Comparison of ENCODE assay signal across 18 cellular contexts in the genomic region with DNA sequence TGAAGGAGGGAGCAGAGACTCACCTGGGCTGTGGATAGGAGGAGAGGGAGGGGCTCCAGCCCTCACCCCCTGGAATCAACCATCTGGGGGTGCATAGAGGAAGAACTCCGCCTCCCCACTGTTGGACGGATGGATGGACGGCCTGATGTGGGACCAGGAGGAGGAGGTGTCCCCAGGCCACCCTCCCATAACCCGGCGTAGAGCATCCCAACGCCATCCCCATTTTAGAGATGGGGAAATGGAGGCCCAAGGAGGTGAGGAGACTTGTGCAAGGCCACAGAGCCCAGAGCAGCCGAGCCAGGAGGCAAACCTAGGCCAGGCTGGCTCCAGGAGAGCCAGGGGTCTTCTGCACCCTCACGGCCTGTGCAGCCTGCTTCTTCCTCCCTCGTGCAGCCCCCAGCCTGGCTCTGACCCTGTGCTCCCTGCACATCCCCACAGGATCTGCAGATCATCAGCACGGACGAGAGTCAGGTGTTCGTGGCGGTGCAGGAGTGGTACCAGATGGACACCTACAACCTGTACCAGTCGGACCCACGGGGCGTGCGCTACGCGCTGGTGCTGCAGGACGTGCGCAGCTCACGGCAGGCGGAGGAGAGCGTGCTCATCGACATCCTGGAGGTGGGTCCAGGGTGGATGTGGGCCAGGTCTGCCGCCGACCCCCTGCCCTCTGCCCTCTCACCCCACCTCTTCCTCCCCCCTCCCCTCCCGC.
"Had no signal": no experiment of that assay in that cellular context is flagged by ENCODE, and none has a peak within 500 bp of the region (broad histone marks: within the 10 kb centered on the region; RNA-seq: fewer than 3 reads in every experiment).

No MANE protein-coding gene starts in this region.

- H3K4me3 Mint-ChIP-seq: naive thymus-derived CD4-positive, alpha-beta T cell; nephron progenitor cell had no signal

- H3K27ac Mint-ChIP-seq: naive thymus-derived CD4-positive, alpha-beta T cell had no signal

- H3K4me3 ChIP-seq: esophagus muscularis mucosa, gastrocnemius medialis, left ventricle myocardium inferior, ovary, right atrium auricular region, sigmoid colon, skin epidermis, tibial artery, upper lobe of right lung, vagina had no signal

- H3K36me3 ChIP-seq: esophagus muscularis mucosa, gastrocnemius medialis, left ventricle myocardium inferior, ovary, right atrium auricular region, sigmoid colon, tibial artery, upper lobe of right lung, vagina had no signal

- H3K9me3 ChIP-seq: gastrocnemius medialis, ovary, tibial artery, upper lobe of right lung, vagina had no signal

- ATAC-seq: gastrocnemius medialis; naive thymus-derived CD4-positive, alpha-beta T cell; upper lobe of right lung had no signal

- H3K27ac ChIP-seq: epithelial cell of prostate, esophagus muscularis mucosa, gastrocnemius medialis, left ventricle myocardium inferior, ovary, right atrium auricular region, sigmoid colon, skin epidermis, tibial artery, upper lobe of right lung, vagina had no signal

- DNase-seq: effector memory CD4-positive, alpha-beta T cell; gastrocnemius medialis; immature natural killer cell; left ventricle myocardium inferior; naive thymus-derived CD4-positive, alpha-beta T cell; nephron progenitor cell; ovary; sigmoid colon; stimulated activated CD4-positive, alpha-beta T cell treated with anti-CD3 and anti-CD28 coated beads, Interleukin-12 subunit alpha, Interleukin-12 subunit beta, amount 100 ng/mL, for 4 hours; stimulated activated CD4-positive, alpha-beta T cell treated with anti-CD3 and anti-CD28 coated beads, Interleukin-2, amount 100 ng/mL, for 48 hours; stimulated activated naive CD4-positive, alpha-beta T cell treated with Interleukin-2 at 50 U/mL for 16 hours; tibial artery; upper lobe of right lung had no signal

- H3K4me1 ChIP-seq: gastrocnemius medialis, left ventricle myocardium inferior, right atrium auricular region, sigmoid colon, tibial artery, upper lobe of right lung, vagina had no signal

- H3K4me1 Mint-ChIP-seq: naive thymus-derived CD4-positive, alpha-beta T cell had no signal

- H3K27me3 ChIP-seq: esophagus muscularis mucosa, ovary, right atrium auricular region, sigmoid colon, vagina had no signal

- H3K36me3 Mint-ChIP-seq: naive thymus-derived CD4-positive, alpha-beta T cell had no signal
